ENCODE assay signal across 19 cellular contexts in the genomic region with DNA sequence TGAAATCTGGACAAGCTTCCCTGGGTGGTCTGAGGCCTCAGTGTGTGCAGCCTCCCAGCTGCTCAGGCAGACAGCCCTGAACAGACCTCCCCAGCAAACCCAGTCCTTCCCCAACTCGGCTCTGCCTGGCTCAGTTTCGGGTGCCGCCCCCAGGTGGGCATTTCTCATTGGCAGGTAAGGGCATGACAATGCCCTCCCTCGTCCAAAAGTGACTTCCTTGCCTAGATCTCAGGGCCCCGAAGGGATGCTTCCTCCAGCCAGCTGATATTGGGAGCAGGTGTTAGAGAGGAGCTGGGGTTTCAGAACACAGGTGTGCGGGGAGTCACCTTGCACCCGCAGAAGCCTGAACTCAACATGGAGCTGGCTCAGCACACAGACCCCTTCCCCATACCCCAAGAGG. TPM values are rescaled to one million over a fixed set of nuclear protein-coding genes. Genes with fewer than 3 reads are reported as not detected.
"Had no signal": no experiment of that assay in that cellular context is flagged by ENCODE, and none has a peak within 500 bp of the region (broad histone marks: within the 10 kb centered on the region; RNA-seq: fewer than 3 reads in every experiment).

No MANE protein-coding gene starts in this region.

- H3K9me3 ChIP-seq: ascending aorta, breast epithelium, prostate gland, tibial nerve had no signal

- H3K4me3 ChIP-seq: ascending aorta, breast epithelium, prostate gland, tibial nerve had no signal

- ATAC-seq: activated CD4-positive, CD25-positive, alpha-beta regulatory T cell treated with anti-CD3 and anti-CD28 coated beads, Interleukin-2, amount 50 U/mL, for 24 hours; activated naive CD8-positive, alpha-beta T cell treated with anti-CD3 and anti-CD28 coated beads, Interleukin-2, amount 50 U/mL, for 24 hours; natural killer cell treated with Interleukin-12 subunit alpha and Interleukin-12 subunit beta and Interleukin-15 and Interleukin-18, amount 100 ng/mL, for 72 hours; right cardiac atrium had no signal

- H3K27ac ChIP-seq: ascending aorta, prostate gland, tibial nerve had no signal

- H3K27me3 ChIP-seq: ascending aorta, breast epithelium had no signal

- DNase-seq: activated naive CD4-positive, alpha-beta T cell treated with Interleukin-2 at 50 U/mL for 16 hours; activated naive CD8-positive, alpha-beta T cell treated with anti-CD3 and anti-CD28 coated beads, Interleukin-2, amount 50 U/mL, for 24 hours; cerebellar nuclear complex; effector memory CD4-positive, alpha-beta T cell; head of caudate nucleus; immature natural killer cell; mesendoderm; nucleus accumbens; small intestine; stimulated activated CD4-positive, alpha-beta T cell treated with anti-CD3 and anti-CD28 coated beads, Interleukin-4, amount 100 ng/mL, for 24 hours; stimulated activated naive CD4-positive, alpha-beta T cell had no signal

- H3K36me3 ChIP-seq: ascending aorta, breast epithelium, prostate gland, tibial nerve had no signal

RNA-seq across cellular contexts. Expression of gene PPL, which starts 3.8 kb away (rescaled TPM):
- total RNA-seq: activated CD8-positive, alpha-beta memory T cell treated with anti-CD3 and anti-CD28 coated beads for 36 hours; natural killer cell treated with Interleukin-12 subunit alpha and Interleukin-12 subunit beta and Interleukin-15 and Interleukin-18, amount 100 ng/mL, for 72 hours had no signal

RNA-seq across cellular contexts. Expression of gene SEC14L5, which starts 17.4 kb away (rescaled TPM):
- total RNA-seq: activated CD8-positive, alpha-beta memory T cell treated with anti-CD3 and anti-CD28 coated beads for 36 hours; natural killer cell treated with Interleukin-12 subunit alpha and Interleukin-12 subunit beta and Interleukin-15 and Interleukin-18, amount 100 ng/mL, for 72 hours had no signal
- polyA plus RNA-seq: immature natural killer cell had no signal
